14 cellular contexts compared by ENCODE assay signal in genomic region chr3:73504255-73504654, GRCh38.
DNase-seq lines count a peak whose midpoint lies in the region; ATAC-seq and TF ChIP-seq lines count a peak whose summit lies in the region.
"Had no signal": no experiment of that assay in that cellular context is flagged by ENCODE, and none has a peak within 500 bp of the region (broad histone marks: within the 10 kb centered on the region; RNA-seq: fewer than 3 reads in every experiment).

No MANE protein-coding gene starts in this region.

- no peak for ATAC-seq in IMR-90 (ENCODE audit: low read depth)
- ATAC-seq in sciatic nerve: peak; percentile 56
- no peak for ATAC-seq in HG02798 (IDR thresholded peaks at IDR 0.05; ENCODE audit: poor library complexity, unreplicated experiment)
- ATAC-seq in GM23338: no peak
- no peak for ATAC-seq in naive thymus-derived CD8-positive, alpha-beta T cell
- ATAC-seq: stimulated activated naive CD8-positive, alpha-beta T cell treated with anti-CD3 and anti-CD28 coated beads, Interleukin-15, Interleukin-2, amounts not matched to agents 100 U/mL and 50 U/mL, for 24 hours had no signal

- no peaks in the 10 kb centered on the region for H3K27me3 ChIP-seq in IMR-90 (ENCODE audit: control insufficient read depth, insufficient read depth, low read length)
- no peaks in the 10 kb centered on the region for H3K27me3 ChIP-seq in GM23338 (ENCODE audit: insufficient read depth)

- TF ChIP-seq CTCF in IMR-90 (conservative IDR thresholded peaks at IDR 0.05; ENCODE audit: low read depth, low read length) (no peak), brain (conservative IDR thresholded peaks at IDR 0.05) (no peak), GM23338 (conservative IDR thresholded peaks at IDR 0.05; ENCODE audit: low read depth in 2 of 2) (no peak)

- no peaks in the 10 kb centered on the region for H3K9me3 ChIP-seq in IMR-90 (ENCODE audit: control insufficient read depth, insufficient read depth, low read length)
- H3K9me3 ChIP-seq: HAP-1 had no signal

- H3K9me3 Mint-ChIP-seq in brain (peaks cover 0 to 4% (median 0%) of the 10 kb centered on the region in 5 experiments), GM23338 (no peaks in the 10 kb centered on the region)
- no peaks in the 10 kb centered on the region for H3K9me3 Mint-ChIP-seq in naive thymus-derived CD8-positive, alpha-beta T cell

- TF ChIP-seq POLR2A in IMR-90 (IDR thresholded peaks at IDR 0.05; ENCODE audit: low read depth, low read length): no peak

- in situ Hi-C loops in IMR-90 (cut with MboI; ENCODE audit: low sequenced_read_pairs): loop anchor here (5.0 to 25.0 kb wide), 3 partner anchors 108 to 402 kb away; partner anchors contain the start of gene PDZRN3

- H3K27ac ChIP-seq in IMR-90 (ENCODE audit: insufficient read depth, low read length): peak overlapping the region; percentile 70; the same call in 1 of the 2 replicates
- no peak overlapping the region for H3K27ac ChIP-seq in GM23338 (ENCODE audit: low read depth)
- H3K27ac ChIP-seq: C4-2B had no signal

- no peaks in the 10 kb centered on the region for H3K79me2 ChIP-seq in GM23338 (replicated peaks; ENCODE audit: insufficient read depth)

- H3K36me3 Mint-ChIP-seq in brain (peaks cover 3% of the 10 kb centered on the region), GM23338 (ENCODE audit: low read depth) (no peaks in the 10 kb centered on the region)
- H3K36me3 Mint-ChIP-seq in naive thymus-derived CD8-positive, alpha-beta T cell: no peaks in the 10 kb centered on the region

- TF ChIP-seq RAD21 in IMR-90 (IDR thresholded peaks at IDR 0.05; ENCODE audit: low read length): no peak

- no peaks in the 10 kb centered on the region for H3F3A ChIP-seq in GM23338 (replicated peaks; ENCODE audit: low read depth)

- peak overlapping the region; percentile 59 to 83 for H4K8ac ChIP-seq in IMR-90 (ENCODE audit: low read depth in 2 of 2, low read length in 2 of 2)

- H2BK15ac ChIP-seq in IMR-90 (ENCODE audit: low read depth, low read length): peak overlapping the region; percentile 35; the same call in 2 of the 3 replicates

- H4K5ac ChIP-seq in IMR-90 (ENCODE audit: low read depth, low read length): peak overlapping the region; percentile 75

- 100% methylated on average over 1 of the region's 3 CpGs; no CpG with 5 or more reads in 1 of the 2 experiments for WGBS in IMR-90 (ENCODE audit: extremely low coverage in 2 of 2, insufficient read length in 1 of 2), 2 experiments

- H3K36me3 ChIP-seq in IMR-90 (ENCODE audit: control insufficient read depth, insufficient read depth, low read length): no peaks in the 10 kb centered on the region
- no peaks in the 10 kb centered on the region for H3K36me3 ChIP-seq in GM23338 (ENCODE audit: insufficient read depth)
- H3K36me3 ChIP-seq: HAP-1 had no signal

- CTCF ChIA-PET in IMR-90 (lab: Yijun Ruan, JAX): no interaction called here

- H3K27me3 Mint-ChIP-seq in brain (peaks cover 4% of the 10 kb centered on the region), GM23338 (ENCODE audit: insufficient read depth, low read depth, poor library complexity) (no peaks in the 10 kb centered on the region)
- peaks cover 6 to 38% (median 16%) of the 10 kb centered on the region in 5 donors for H3K27me3 Mint-ChIP-seq in naive thymus-derived CD8-positive, alpha-beta T cell

- H3K4me3 ChIP-seq in IMR-90 (ENCODE audit: insufficient read depth, low read depth, low read length) (no peak overlapping the region), GM23338 (no peak overlapping the region)
- H3K4me3 ChIP-seq: HAP-1 had no signal

- peaks cover 87% of the 10 kb centered on the region for H3K4me1 Mint-ChIP-seq in brain
- H3K4me1 Mint-ChIP-seq in GM23338: peaks cover 16% of the 10 kb centered on the region
- H3K4me1 Mint-ChIP-seq in naive thymus-derived CD8-positive, alpha-beta T cell: no peaks in the 10 kb centered on the region

- H3K4me2 ChIP-seq in IMR-90 (ENCODE audit: low read depth, low read length) (no peak overlapping the region; the same call in 1 of the 2 replicates), GM23338 (no peak overlapping the region)

- intact Hi-C loops in IMR-90 (cut with micrococcal nuclease) (no loop called here), sciatic nerve (cut with DNase I) (no loop called here)

- H2BK5ac ChIP-seq in IMR-90 (ENCODE audit: low read depth, low read length, poor library complexity, severe bottlenecking): peak overlapping the region; percentile 96

- BruUV-seq in IMR-90 (replicated peaks; lab: Mats Ljungman, UMichigan): no TSS peak

- POLR2A ChIA-PET in IMR-90 (lab: Charles Lee; ENCODE audit: unreplicated experiment): no interaction called here
- POLR2A ChIA-PET in naive thymus-derived CD8-positive, alpha-beta T cell (lab: Charles Lee): no interaction called here

- 0 out of 2 replicates have a peak overlapping the region, but pooled peaks have one; percentile 33 for H3K9ac ChIP-seq in IMR-90 (ENCODE audit: low read depth, low read length)

- H2AFZ ChIP-seq in IMR-90 (replicated peaks; ENCODE audit: low read length, poor library complexity) (no peak overlapping the region), GM23338 (no peak overlapping the region)

- H4K91ac ChIP-seq in IMR-90 (ENCODE audit: insufficient read depth, low read depth, low read length): peak overlapping the region; percentile 26

- H3K14ac ChIP-seq in IMR-90 (replicated peaks; ENCODE audit: low read depth, low read length): peak overlapping the region; percentile 26; the same call in 1 of the 2 replicates

- peak overlapping the region; percentile 38; the same call in 1 of the 2 replicates for H3K56ac ChIP-seq in IMR-90 (ENCODE audit: extremely low read depth, insufficient read depth, low read length)

- H4K20me1 ChIP-seq in IMR-90 (ENCODE audit: insufficient read depth, low read length): peaks cover 3% of the 10 kb centered on the region; the same call in 1 of the 2 replicates
- H4K20me1 ChIP-seq in GM23338 (replicated peaks; ENCODE audit: insufficient read depth): no peaks in the 10 kb centered on the region

- dilution Hi-C loops in IMR-90 (cut with HindIII; ENCODE audit: low sequenced_read_pairs, unreplicated experiment): loop anchor here (25.0 kb wide), 1 partner anchor 108 kb away; the partner anchor contains the start of gene PDZRN3

- H3K4me3 Mint-ChIP-seq in brain (peak overlapping the region in 1 of 5 experiments; percentile 21), GM23338 (no peak overlapping the region)
- H3K4me3 Mint-ChIP-seq in naive thymus-derived CD8-positive, alpha-beta T cell: no peak overlapping the region

- H2AK5ac ChIP-seq in IMR-90 (ENCODE audit: low read depth, low read length): peak overlapping the region; percentile 29; the same call in 1 of the 2 replicates

- H3K18ac ChIP-seq in IMR-90 (ENCODE audit: low read depth, low read length): peak overlapping the region; percentile 91

- peak overlapping the region; percentile 68 for H2BK20ac ChIP-seq in IMR-90 (ENCODE audit: low read depth, low read length)

- peak overlapping the region; percentile 31; the same call in 1 of the 2 replicates for H3K23ac ChIP-seq in IMR-90 (ENCODE audit: low read depth, low read length)

- no peak overlapping the region for H2AK9ac ChIP-seq in IMR-90 (replicated peaks; ENCODE audit: low read depth, low read length, poor library complexity)

- peak overlapping the region; percentile 49; the same call in 1 of the 2 replicates for H3K4ac ChIP-seq in IMR-90 (ENCODE audit: low read depth, low read length)

- H3K9me2 ChIP-seq in GM23338 (ENCODE audit: insufficient read depth): no peaks in the 10 kb centered on the region

- DNase-seq in IMR-90: no peak
- peak; percentile 61 to 85 for DNase-seq in NCI-H2081 (lab: John Stamatoyannopoulos, UW)
- DNase-seq in sciatic nerve (ENCODE audit: low spot score): no peak
- no peak for DNase-seq in GM23338 (ENCODE audit: low spot score)
- DNase-seq in naive thymus-derived CD8-positive, alpha-beta T cell: no peak
- DNase-seq: activated CD4-positive, alpha-beta T cell treated with anti-CD3 and anti-CD28 coated beads for 1 hour; activated T-cell treated with anti-CD3 and anti-CD28 coated beads for 4 hours; dermis blood vessel endothelial cell; retina; stimulated activated naive CD8-positive, alpha-beta T cell treated with anti-CD3 and anti-CD28 coated beads, Interleukin-15, Interleukin-2, amounts not matched to agents 100 U/mL and 50 U/mL, for 24 hours had no signal

- H3K9me1 ChIP-seq in IMR-90 (ENCODE audit: insufficient read depth, low read length): peaks cover 5% of the 10 kb centered on the region

- H3K79me1 ChIP-seq in IMR-90 (ENCODE audit: low read depth in 1 of 2, low read length in 2 of 2): peaks cover 7 to 22% of the 10 kb centered on the region in 2 experiments

- peaks cover 15% of the 10 kb centered on the region for H3K4me1 ChIP-seq in IMR-90 (ENCODE audit: control insufficient read depth, insufficient read depth, low read length)
- H3K4me1 ChIP-seq in GM23338 (ENCODE audit: insufficient read depth): peaks cover 8% of the 10 kb centered on the region
- H3K4me1 ChIP-seq: HAP-1 had no signal

- H3K27ac Mint-ChIP-seq in brain (peak overlapping the region in 3 of 5 experiments; percentile 35 to 70 (median 54)), GM23338 (no peak overlapping the region)
- H3K27ac Mint-ChIP-seq in naive thymus-derived CD8-positive, alpha-beta T cell: no peak overlapping the region

- peak overlapping the region; percentile 84 for H2BK120ac ChIP-seq in IMR-90 (ENCODE audit: low read depth, low read length)

TF ChIP-seq in IMR-90, 13 proteins besides CTCF, POLR2A, EP300 and RAD21:
- TF ChIP-seq RCOR1 (IDR thresholded peaks at IDR 0.05; ENCODE audit: insufficient replicate concordance, low read length) (no peak), CHD1 (IDR thresholded peaks at IDR 0.05; ENCODE audit: low read depth, low read length) (no peak), BHLHE40 (IDR thresholded peaks at IDR 0.05; ENCODE audit: low read depth, low read length) (no peak), CEBPB (IDR thresholded peaks at IDR 0.05; ENCODE audit: low read depth, low read length) (no peak), FOS (IDR thresholded peaks at IDR 0.05; ENCODE audit: low read depth, low read length) (no peak)

Comparison
In these comparisons a context has a peak if more than half of its experiments do, and no peak if none do; other contexts are left out.
1. DNase-seq: peak in NCI-H2081 (2 of 2); none in IMR-90 (single experiment), sciatic nerve (single experiment), GM23338 (single experiment) and naive thymus-derived CD8-positive, alpha-beta T cell (0 of 10).
2. H3K27ac Mint-ChIP-seq: peak in brain (3 of 5); none in GM23338 (single experiment) and naive thymus-derived CD8-positive, alpha-beta T cell (0 of 10).